ENCODE assay signal across 8 cellular contexts in the genomic region with DNA sequence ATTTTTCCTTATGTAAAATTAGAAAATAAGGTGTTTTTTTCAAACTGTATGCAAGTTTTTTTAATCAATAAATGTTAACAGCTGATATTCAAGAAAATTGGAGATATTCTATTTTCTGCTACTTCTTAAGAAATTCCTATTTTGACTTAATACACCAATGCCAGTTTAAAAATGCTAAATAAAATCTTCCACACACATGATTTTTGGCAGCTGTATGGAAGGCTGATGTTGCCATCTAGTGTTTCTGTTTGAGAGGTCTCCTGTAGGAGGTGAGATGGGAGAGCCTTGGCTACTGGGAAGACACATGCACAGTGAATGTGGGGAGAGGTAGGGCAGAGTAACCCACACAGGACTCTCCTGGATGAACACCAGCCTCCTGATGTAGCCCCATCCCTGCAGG. TPM values are rescaled to one million over a fixed set of nuclear protein-coding genes. Genes with fewer than 3 reads are reported as not detected.
DNase-seq lines count a peak whose midpoint lies in the region; ATAC-seq and TF ChIP-seq lines count a peak whose summit lies in the region.

No MANE protein-coding gene starts in this region.

- TF ChIP-seq RAD21 in neural cell (conservative IDR thresholded peaks at IDR 0.05): peak; percentile 89

- H3K36me3 ChIP-seq in WERI-Rb-1: no peaks in the 10 kb centered on the region
- H3K36me3 ChIP-seq in neural cell (ENCODE audit: insufficient read depth, low read length): no peaks in the 10 kb centered on the region

- H4K20me1 ChIP-seq in neural cell (ENCODE audit: insufficient read depth): no peaks in the 10 kb centered on the region

- ATAC-seq in GM21576 (IDR thresholded peaks at IDR 0.05; ENCODE audit: unreplicated experiment) (peak; percentile 69), esophagus mucosa (peak; percentile 53)

- H2AFZ ChIP-seq in neural cell (ENCODE audit: low read depth, low read length): no peak overlapping the region

- TF ChIP-seq EP300 in neural cell (conservative IDR thresholded peaks at IDR 0.05; ENCODE audit: poor library complexity, severe bottlenecking): no peak

- no peaks in the 10 kb centered on the region for H3F3A ChIP-seq in neural cell (ENCODE audit: insufficient read depth, low read length, poor library complexity, severe bottlenecking)

- no peak overlapping the region for H3K27ac ChIP-seq in WERI-Rb-1
- no peak overlapping the region for H3K27ac ChIP-seq in neural cell (ENCODE audit: low read length)

- DNase-seq in activated gamma-delta T cell treated with Interleukin-2 at 50 U/mL for 16 hours: peak; percentile 27
- no peak for DNase-seq in activated gamma-delta T cell (lab: John Stamatoyannopoulos, UW)
- DNase-seq in LoVo (ENCODE audit: low spot score): peak; percentile 47
- DNase-seq in WERI-Rb-1: peak; percentile 27
- no peak for DNase-seq in GOT3 (lab: John Stamatoyannopoulos, UW)

- H3K4me3 ChIP-seq in WERI-Rb-1 (ENCODE audit: low read depth, low read length) (no peak overlapping the region), neural cell (ENCODE audit: low read length) (no peak overlapping the region)

- H3K9ac ChIP-seq in neural cell (ENCODE audit: low read length): no peak overlapping the region

- no peaks in the 10 kb centered on the region for H3K9me3 ChIP-seq in WERI-Rb-1 (ENCODE audit: severe bottlenecking)
- no peaks in the 10 kb centered on the region for H3K9me3 ChIP-seq in neural cell (ENCODE audit: low read length)

- H3K9me2 ChIP-seq in neural cell (ENCODE audit: insufficient read depth, low read length): no peaks in the 10 kb centered on the region

- no peak overlapping the region for H3K4me2 ChIP-seq in neural cell (ENCODE audit: low read length)

- no peaks in the 10 kb centered on the region for H3K79me2 ChIP-seq in neural cell (replicated peaks; ENCODE audit: insufficient read depth, low read length)

- TF ChIP-seq CTCF in WERI-Rb-1 (IDR thresholded peaks at IDR 0.05; ENCODE audit: low read depth, low read length) (peak; percentile 53), neural cell (IDR thresholded peaks at IDR 0.05; ENCODE audit: poor library complexity, severe bottlenecking) (peak; percentile 84)

- H3K27me3 ChIP-seq in WERI-Rb-1 (ENCODE audit: insufficient read depth, low read depth, severe bottlenecking) (peaks cover 46% of the 10 kb centered on the region), neural cell (ENCODE audit: insufficient read depth, low read depth, low read length) (no peaks in the 10 kb centered on the region)

TF ChIP-seq in neural cell, 6 proteins besides CTCF, POLR2A, EP300 and RAD21:
- TF ChIP-seq EZH2 (IDR thresholded peaks at IDR 0.05; ENCODE audit: borderline replicate concordance, insufficient read depth, low read length, poor library complexity, severe bottlenecking): no peak
- no peak for TF ChIP-seq POLR2AphosphoS5 (IDR thresholded peaks at IDR 0.05)
- peak; percentile 19 for TF ChIP-seq MXI1 (conservative IDR thresholded peaks at IDR 0.05; ENCODE audit: poor library complexity, severe bottlenecking)
- TF ChIP-seq TAF1 (IDR thresholded peaks at IDR 0.05; ENCODE audit: low read depth): no peak
- TF ChIP-seq SMC3 (conservative IDR thresholded peaks at IDR 0.05; ENCODE audit: poor library complexity): peak; percentile 85

RNA-seq across cellular contexts. Expression of a gene that starts 29.2 kb away (rescaled TPM):
- not detected for total RNA-seq in esophagus mucosa
- polyA plus RNA-seq in neural cell: not detected in 2 replicates
- polyA minus RNA-seq in neural cell: not detected in 2 replicates

RNA-seq across cellular contexts. Expression of a gene that starts 49.2 kb away (rescaled TPM):
- total RNA-seq in esophagus mucosa: not detected
- not detected in 2 replicates for polyA plus RNA-seq in neural cell
- polyA minus RNA-seq in neural cell: not detected in 2 replicates

Comparison
In these comparisons a context has a peak if more than half of its experiments do, and no peak if none do; other contexts are left out.
1. DNase-seq: peak in activated gamma-delta T cell treated with Interleukin-2 at 50 U/mL for 16 hours (single experiment), LoVo (single experiment) and WERI-Rb-1 (single experiment); none in activated gamma-delta T cell (single experiment) and GOT3 (single experiment).